10 cellular contexts compared by ENCODE assay signal in genomic region chr12:67434653-67435375, GRCh38.
DNase-seq lines count a peak whose midpoint lies in the region; ATAC-seq, FAIRE-seq and TF ChIP-seq lines count a peak whose summit lies in the region.
"Had no signal": no experiment of that assay in that cellular context is flagged by ENCODE, and none has a peak within 500 bp of the region (broad histone marks: within the 10 kb centered on the region; RNA-seq: fewer than 3 reads in every experiment).

No MANE protein-coding gene starts in this region.

- intact Hi-C loops in IMR-90 (cut with micrococcal nuclease): loop anchor here (5.0 kb wide), 2 partner anchors 163 to 227 kb away; no protein-coding TSS in a partner anchor
- intact Hi-C loops in left colon (cut with DNase I, micrococcal nuclease): no loop called here

- peak overlapping the region; percentile 49; the same call in 1 of the 2 replicates for H3K56ac ChIP-seq in IMR-90 (ENCODE audit: extremely low read depth, insufficient read depth, low read length)

- H3K27ac ChIP-seq in IMR-90 (ENCODE audit: insufficient read depth, low read length) (peak overlapping the region; percentile 41; the same call in 1 of the 2 replicates), urinary bladder (ENCODE audit: low read depth) (peak overlapping the region; percentile 41)

- peak overlapping the region; percentile 17; the same call in 1 of the 2 replicates for H4K91ac ChIP-seq in IMR-90 (ENCODE audit: insufficient read depth, low read depth, low read length)

- no peaks in the 10 kb centered on the region for H3K9me3 ChIP-seq in IMR-90 (ENCODE audit: control insufficient read depth, insufficient read depth, low read length)

- peak overlapping the region; percentile 29 for H2AK9ac ChIP-seq in IMR-90 (replicated peaks; ENCODE audit: low read depth, low read length, poor library complexity)

- peak overlapping the region; percentile 51; the same call in 1 of the 3 replicates for H2BK15ac ChIP-seq in IMR-90 (ENCODE audit: low read depth, low read length)

- no peak overlapping the region for H3K9ac ChIP-seq in IMR-90 (ENCODE audit: low read depth, low read length)

- peak overlapping the region; percentile 76; the same call in 1 of the 2 replicates for H2AK5ac ChIP-seq in IMR-90 (ENCODE audit: low read depth, low read length)

- H3K4me3 ChIP-seq in IMR-90 (ENCODE audit: insufficient read depth, low read depth, low read length) (no peak overlapping the region), urinary bladder (ENCODE audit: low read depth, low read length) (no peak overlapping the region)

- peak; percentile 99 for DNase-seq in IMR-90
- peak; percentile 75 for DNase-seq in brain pericyte (ENCODE audit: low read depth, low spot score)
- DNase-seq in left colon: no peak
- DNase-seq in D721Med (ENCODE audit: insufficient read length, low spot score): no peak
- DNase-seq in ecto neural progenitor cell (ENCODE audit: low spot score): no peak
- no peak for DNase-seq in erythroblast (lab: John Stamatoyannopoulos, UW)
- DNase-seq: NCI-H526, nucleus accumbens had no signal

- peak overlapping the region; percentile 81; the same call in 1 of the 2 replicates for H3K4me2 ChIP-seq in IMR-90 (ENCODE audit: low read depth, low read length)

- H2BK20ac ChIP-seq in IMR-90 (ENCODE audit: low read depth, low read length): peak overlapping the region; percentile 99

- peak; percentile 28; the same call in 1 of the 2 replicates for TF ChIP-seq POLR2A in IMR-90 (IDR thresholded peaks at IDR 0.05; ENCODE audit: low read depth, low read length)
- TF ChIP-seq POLR2A in erythroblast (IDR thresholded peaks at IDR 0.05; ENCODE audit: low read length): no peak

- H4K8ac ChIP-seq in IMR-90 (ENCODE audit: low read depth in 2 of 2, low read length in 2 of 2): peak overlapping the region in 1 of 2 experiments; percentile 90; a peak in 1 of 4 replicates

- no peaks in the 10 kb centered on the region for H3K27me3 ChIP-seq in IMR-90 (ENCODE audit: control insufficient read depth, insufficient read depth, low read length)

- no CpG with 5 or more reads among the region's 3 CpGs for WGBS in IMR-90 (ENCODE audit: extremely low coverage in 2 of 2, insufficient read length in 1 of 2), 2 experiments
- WGBS in urinary bladder: 47% methylated on average over 3 of the region's 3 CpGs

- H4K5ac ChIP-seq in IMR-90 (ENCODE audit: low read depth, low read length): peak overlapping the region; percentile 47; the same call in 1 of the 2 replicates

- peak overlapping the region; percentile 94 for H3K4ac ChIP-seq in IMR-90 (ENCODE audit: low read depth, low read length)

- H3K14ac ChIP-seq in IMR-90 (replicated peaks; ENCODE audit: low read depth, low read length): peak overlapping the region; percentile 92

- H2BK5ac ChIP-seq in IMR-90 (ENCODE audit: low read depth, low read length, poor library complexity, severe bottlenecking): peak overlapping the region; percentile 98

- dilution Hi-C loops in IMR-90 (cut with HindIII; ENCODE audit: low sequenced_read_pairs, unreplicated experiment): no loop called here

- ATAC-seq in IMR-90 (ENCODE audit: low read depth) (peak; percentile 88), left colon (peak; percentile 11), HG02678 (IDR thresholded peaks at IDR 0.05; ENCODE audit: unreplicated experiment) (no peak)

- FAIRE-seq in D721Med (lab: Jason Lieb, UNC): no peak

- POLR2A ChIA-PET in IMR-90 (lab: Charles Lee; ENCODE audit: unreplicated experiment): interaction anchor here (0.5 kb wide), 1 partner anchor 1197 kb away, joined by 3 read pairs; no protein-coding TSS in a partner anchor

- no peaks in the 10 kb centered on the region for H3K36me3 ChIP-seq in IMR-90 (ENCODE audit: control insufficient read depth, insufficient read depth, low read length)
- no peaks in the 10 kb centered on the region for H3K36me3 ChIP-seq in urinary bladder (ENCODE audit: insufficient read depth)

- H3K4me1 ChIP-seq in IMR-90 (ENCODE audit: control insufficient read depth, insufficient read depth, low read length) (peaks cover 15% of the 10 kb centered on the region), urinary bladder (ENCODE audit: insufficient read depth) (no peaks in the 10 kb centered on the region)

- 0 out of 2 replicates have a peak, but pooled peaks have one; percentile 2 for TF ChIP-seq RAD21 in IMR-90 (IDR thresholded peaks at IDR 0.05; ENCODE audit: low read length)

- TF ChIP-seq CTCF in IMR-90 (conservative IDR thresholded peaks at IDR 0.05; ENCODE audit: low read depth, low read length): no peak
- TF ChIP-seq CTCF in D721Med (IDR thresholded peaks at IDR 0.05; ENCODE audit: insufficient read depth, missing control alignments): no peak

- H2AFZ ChIP-seq in IMR-90 (replicated peaks; ENCODE audit: low read length, poor library complexity): peak overlapping the region; percentile 82

- CTCF ChIA-PET in IMR-90 (lab: Yijun Ruan, JAX): interaction anchor here (0.5 to 2.0 kb wide), 3 partner anchors 9 to 79 kb away, joined by 3 to 7 read pairs (median 6); no protein-coding TSS in a partner anchor

- peaks cover 4% of the 10 kb centered on the region for H3K9me1 ChIP-seq in IMR-90 (ENCODE audit: insufficient read depth, low read length)

- in situ Hi-C loops in IMR-90 (cut with MboI; ENCODE audit: low sequenced_read_pairs): loop anchor here (5.0 to 10.0 kb wide), 2 partner anchors 78 to 220 kb away; no protein-coding TSS in a partner anchor

- H2BK120ac ChIP-seq in IMR-90 (ENCODE audit: low read depth, low read length): peak overlapping the region; percentile 98

- H3K23ac ChIP-seq in IMR-90 (ENCODE audit: low read depth, low read length): peak overlapping the region; percentile 100

- H3K79me1 ChIP-seq in IMR-90 (ENCODE audit: low read depth in 1 of 2, low read length in 2 of 2): no peaks in the 10 kb centered on the region

- H3K18ac ChIP-seq in IMR-90 (ENCODE audit: low read depth, low read length): peak overlapping the region; percentile 87; the same call in 1 of the 2 replicates

- H4K20me1 ChIP-seq in IMR-90 (ENCODE audit: insufficient read depth, low read length): no peaks in the 10 kb centered on the region

- no TSS peak for BruUV-seq in IMR-90 (replicated peaks; lab: Mats Ljungman, UMichigan)

TF ChIP-seq in IMR-90, 13 proteins besides CTCF, POLR2A, EP300 and RAD21:
- no peak for TF ChIP-seq RFX5 (IDR thresholded peaks at IDR 0.05; ENCODE audit: low read depth, low read length)
- no peak for TF ChIP-seq SMC3 (IDR thresholded peaks at IDR 0.05; ENCODE audit: low read depth, low read length)
- no peak for TF ChIP-seq RCOR1 (IDR thresholded peaks at IDR 0.05; ENCODE audit: insufficient replicate concordance, low read length)
- peak; percentile 20; the same call in 1 of the 2 replicates for TF ChIP-seq BHLHE40 (IDR thresholded peaks at IDR 0.05; ENCODE audit: low read depth, low read length)
- peak; percentile 75 for TF ChIP-seq USF2 (IDR thresholded peaks at IDR 0.05; ENCODE audit: low read depth, low read length)
- TF ChIP-seq MAFK (IDR thresholded peaks at IDR 0.05; ENCODE audit: low read depth, low read length): peak; percentile 61
- TF ChIP-seq ELK1 (IDR thresholded peaks at IDR 0.05; ENCODE audit: borderline replicate concordance, low read depth, low read length): no peak
- peak; percentile 67 for TF ChIP-seq FOS (IDR thresholded peaks at IDR 0.05; ENCODE audit: low read depth, low read length)
- TF ChIP-seq MAZ (IDR thresholded peaks at IDR 0.05; ENCODE audit: borderline replicate concordance, low read depth, low read length): peak; percentile 75
- no peak for TF ChIP-seq CHD1 (IDR thresholded peaks at IDR 0.05; ENCODE audit: low read depth, low read length)
- no peak for TF ChIP-seq NFE2L2 (IDR thresholded peaks at IDR 0.05; ENCODE audit: low read depth, low read length)
- peak; percentile 91 for TF ChIP-seq CEBPB (IDR thresholded peaks at IDR 0.05; ENCODE audit: low read depth, low read length)
- 0 out of 2 replicates have a peak, but pooled peaks have one; percentile 39 for TF ChIP-seq MXI1 (IDR thresholded peaks at IDR 0.05; ENCODE audit: borderline replicate concordance, low read depth, low read length)

Comparison
In these comparisons a context has a peak if more than half of its experiments do, and no peak if none do; other contexts are left out.
1. DNase-seq: peak in IMR-90 (single experiment) and brain pericyte (single experiment); none in left colon (0 of 2), D721Med (single experiment), ecto neural progenitor cell (single experiment) and erythroblast (0 of 2).